Comparison of ENCODE assay signal across 10 cellular contexts in the genomic region with DNA sequence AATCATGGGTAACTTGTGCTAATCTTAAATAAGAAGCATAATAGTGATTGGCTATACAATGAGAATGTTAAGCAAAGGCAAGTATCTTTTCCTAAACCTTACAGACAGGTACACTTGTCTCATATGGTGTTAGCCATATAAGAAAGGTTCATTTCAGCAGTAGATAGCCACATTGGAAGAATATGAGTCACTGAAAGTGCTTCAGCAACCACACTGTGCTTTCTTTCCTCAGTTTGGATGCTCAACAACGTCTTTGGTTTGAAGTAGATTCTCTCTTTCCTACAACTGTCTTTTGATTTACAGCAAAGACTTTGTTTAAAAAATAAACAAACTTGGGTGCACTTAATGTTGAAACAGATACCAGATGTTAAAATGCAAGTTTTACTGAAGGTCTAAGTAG. TPM values are rescaled to one million over a fixed set of nuclear protein-coding genes. Genes with fewer than 3 reads are reported as not detected.
DNase-seq lines count a peak whose midpoint lies in the region; ATAC-seq, FAIRE-seq and TF ChIP-seq lines count a peak whose summit lies in the region.
"Had no signal": no experiment of that assay in that cellular context is flagged by ENCODE, and none has a peak within 500 bp of the region (broad histone marks: within the 10 kb centered on the region; RNA-seq: fewer than 3 reads in every experiment).

No MANE protein-coding gene starts in this region.

- FAIRE-seq in urothelium cell line (lab: Jason Lieb, UNC): peak; percentile 5

- H3K27me3 ChIP-seq in dorsolateral prefrontal cortex (no peaks in the 10 kb centered on the region), H9 (ENCODE audit: insufficient read depth, low read length) (no peaks in the 10 kb centered on the region)

- H3K18ac ChIP-seq in H9 (ENCODE audit: insufficient read length, low read depth, low read length): no peak overlapping the region

- H3K4ac ChIP-seq in H9 (ENCODE audit: low read depth, low read length): no peak overlapping the region

- H3K9ac ChIP-seq in H9 (ENCODE audit: extremely low read depth, insufficient read length, low read length): no peak overlapping the region
- H3K9ac ChIP-seq: parathyroid adenoma had no signal

- H3K9me3 Mint-ChIP-seq in natural killer cell treated with Interleukin-12 subunit alpha and Interleukin-12 subunit beta and Interleukin-15 and Interleukin-18, amount 100 ng/mL, for 72 hours: peaks cover 9% of the 10 kb centered on the region
- H3K9me3 Mint-ChIP-seq in natural killer cell (peaks cover 5 to 6% of the 10 kb centered on the region in 2 donors), H9 (peaks cover 27 to 38% of the 10 kb centered on the region in 2 experiments)

- H3K4me1 Mint-ChIP-seq in natural killer cell treated with Interleukin-12 subunit alpha and Interleukin-12 subunit beta and Interleukin-15 and Interleukin-18, amount 100 ng/mL, for 72 hours (ENCODE audit: low read depth in 2 of 2): peaks cover 53 to 59% of the 10 kb centered on the region in 2 donors
- peaks cover 48 to 62% of the 10 kb centered on the region in 2 donors for H3K4me1 Mint-ChIP-seq in natural killer cell
- peaks cover 13% of the 10 kb centered on the region in 2 experiments for H3K4me1 Mint-ChIP-seq in H9

- no peak overlapping the region for H3K4me3 ChIP-seq in dorsolateral prefrontal cortex

- H3T11ph ChIP-seq in H9 (ENCODE audit: low read length): no peak overlapping the region

- intact Hi-C loops in natural killer cell (cut with micrococcal nuclease) (no loop called here), dorsolateral prefrontal cortex (cut with DNase I) (no loop called here)

- H2BK12ac ChIP-seq in H9 (ENCODE audit: insufficient read length, low read depth, low read length): no peak overlapping the region

- H3K14ac ChIP-seq in H9 (ENCODE audit: insufficient read depth, low read length): no peak overlapping the region

- no peak overlapping the region for H3K23ac ChIP-seq in H9 (ENCODE audit: insufficient read length, low read depth, low read length)

- H2AK5ac ChIP-seq in H9 (ENCODE audit: insufficient read length, low read length): no peak overlapping the region

- no peak overlapping the region for H2BK20ac ChIP-seq in H9 (ENCODE audit: low read depth, low read length, poor library complexity, severe bottlenecking)

- no peaks in the 10 kb centered on the region for H3K23me2 ChIP-seq in H9 (ENCODE audit: insufficient read length, low read depth, low read length, poor library complexity, severe bottlenecking)

- no peaks in the 10 kb centered on the region for H3K27me3 Mint-ChIP-seq in natural killer cell treated with Interleukin-12 subunit alpha and Interleukin-12 subunit beta and Interleukin-15 and Interleukin-18, amount 100 ng/mL, for 72 hours
- no peaks in the 10 kb centered on the region for H3K27me3 Mint-ChIP-seq in natural killer cell (ENCODE audit: low read depth in 2 of 2)
- no peaks in the 10 kb centered on the region for H3K27me3 Mint-ChIP-seq in H9 (ENCODE audit: low read depth)
- H3K27me3 Mint-ChIP-seq: B cell had no signal

- H2BK120ac ChIP-seq in H9 (ENCODE audit: low read depth, low read length, poor library complexity, severe bottlenecking): no peak overlapping the region

- H3K56ac ChIP-seq in H9 (ENCODE audit: insufficient read length, low read depth, low read length): no peak overlapping the region

- no CpG with 5 or more reads among the region's 1 CpG for WGBS in H9 (ENCODE audit: extremely low coverage, insufficient read length, low lambda C conversion rate)

- H3K4me1 ChIP-seq in H9 (ENCODE audit: insufficient read depth, low read length): no peaks in the 10 kb centered on the region; the same call in 1 of the 2 replicates
- H3K4me1 ChIP-seq: parathyroid adenoma had no signal

- H2AFZ ChIP-seq in H9 (ENCODE audit: low read length): no peak overlapping the region
- H2AFZ ChIP-seq: parathyroid adenoma had no signal

- H4K20me1 ChIP-seq in H9 (ENCODE audit: control insufficient read depth, insufficient read depth, insufficient read length): no peaks in the 10 kb centered on the region

- H3K79me1 ChIP-seq in H9 (ENCODE audit: insufficient read depth, low read depth, low read length, poor library complexity, severe bottlenecking): peaks cover 2% of the 10 kb centered on the region

- H3K4me3 Mint-ChIP-seq in natural killer cell treated with Interleukin-12 subunit alpha and Interleukin-12 subunit beta and Interleukin-15 and Interleukin-18, amount 100 ng/mL, for 72 hours: peak overlapping the region; percentile 53
- H3K4me3 Mint-ChIP-seq in natural killer cell: no peak overlapping the region
- H3K4me3 Mint-ChIP-seq in H9: no peak overlapping the region
- H3K4me3 Mint-ChIP-seq: B cell had no signal

- peaks cover 46% of the 10 kb centered on the region for H3K36me3 Mint-ChIP-seq in natural killer cell treated with Interleukin-12 subunit alpha and Interleukin-12 subunit beta and Interleukin-15 and Interleukin-18, amount 100 ng/mL, for 72 hours
- H3K36me3 Mint-ChIP-seq in natural killer cell (peaks cover 29% of the 10 kb centered on the region), H9 (ENCODE audit: insufficient read depth in 1 of 3, low read depth in 3 of 3) (peaks cover 24 to 41% (median 25%) of the 10 kb centered on the region in 3 experiments)

- H3K27ac Mint-ChIP-seq in natural killer cell treated with Interleukin-12 subunit alpha and Interleukin-12 subunit beta and Interleukin-15 and Interleukin-18, amount 100 ng/mL, for 72 hours: peak overlapping the region in 1 of 2 donors; percentile 60
- H3K27ac Mint-ChIP-seq in natural killer cell (no peak overlapping the region), H9 (no peak overlapping the region)
- H3K27ac Mint-ChIP-seq: B cell had no signal

- no peak for TF ChIP-seq CTCF in natural killer cell (IDR thresholded peaks at IDR 0.05)
- TF ChIP-seq CTCF in dorsolateral prefrontal cortex (IDR thresholded peaks at IDR 0.05 in 54 of 56, conservative IDR thresholded peaks at IDR 0.05 in 2 of 56; ENCODE audit: low read depth in 1 of 56, partially characterized antibody in 56 of 56): no peak
- no peak for TF ChIP-seq CTCF in H9 (conservative IDR thresholded peaks at IDR 0.05)

- H3K79me2 ChIP-seq in H9 (ENCODE audit: insufficient read depth, low read length): peaks cover 3% of the 10 kb centered on the region; the same call in 1 of the 2 replicates

- H2BK5ac ChIP-seq in H9 (ENCODE audit: insufficient read length, low read length): no peak overlapping the region

- no peak for DNase-seq in natural killer cell treated with Interleukin-12 subunit alpha and Interleukin-12 subunit beta and Interleukin-15 and Interleukin-18, amount 100 ng/mL, for 72 hours (ENCODE audit: low spot score)
- DNase-seq in natural killer cell: no peak
- DNase-seq in urothelium cell line (ENCODE audit: low spot score): no peak
- DNase-seq in dorsolateral prefrontal cortex: no peak
- DNase-seq in left lobe of liver (ENCODE audit: low spot score): no peak
- no peak for DNase-seq in H9

- no peak overlapping the region for H4K91ac ChIP-seq in H9 (ENCODE audit: insufficient read length, low read depth, low read length)

- no peak overlapping the region for H4K8ac ChIP-seq in H9 (replicated peaks; ENCODE audit: insufficient read length, low read depth, low read length)

- peaks cover 5% of the 10 kb centered on the region for H3K9me3 ChIP-seq in H9 (ENCODE audit: control insufficient read depth, low read depth, low read length)

- peak in 1 of 2 donors; percentile 76 for ATAC-seq in natural killer cell treated with Interleukin-12 subunit alpha and Interleukin-12 subunit beta and Interleukin-15 and Interleukin-18, amount 100 ng/mL, for 72 hours
- no peak for ATAC-seq in natural killer cell
- peak; percentile 69 for ATAC-seq in HG02571 (IDR thresholded peaks at IDR 0.05; ENCODE audit: unreplicated experiment)
- peak; percentile 56 for ATAC-seq in HG03457 (IDR thresholded peaks at IDR 0.05; ENCODE audit: unreplicated experiment)
- ATAC-seq in left lobe of liver: no peak

- no peak overlapping the region for H2BK15ac ChIP-seq in H9 (ENCODE audit: low read depth, low read length)

- no peak overlapping the region for H3K4me2 ChIP-seq in H9 (ENCODE audit: insufficient read depth, insufficient read length, low read length)

- H4K5ac ChIP-seq in H9 (ENCODE audit: insufficient read length, low read depth, low read length): no peak overlapping the region

- H3K27ac ChIP-seq in dorsolateral prefrontal cortex (no peak overlapping the region), H9 (ENCODE audit: insufficient read length, low read depth, low read length) (no peak overlapping the region)
- H3K27ac ChIP-seq: parathyroid adenoma had no signal

RNA-seq across cellular contexts. Expression of gene DDHD1, which starts 8.9 kb away (rescaled TPM):
- total RNA-seq in natural killer cell treated with Interleukin-12 subunit alpha and Interleukin-12 subunit beta and Interleukin-15 and Interleukin-18, amount 100 ng/mL, for 72 hours: 10 to 100 TPM; 71.3 to 87.5 TPM
- 10 to 100 TPM; 76.6 to 82.3 (median 80.9) TPM for total RNA-seq in natural killer cell
- total RNA-seq in dorsolateral prefrontal cortex: 10 to 100 TPM; 26.9 to 70.6 (median 49.7) TPM
- 3.3 TPM for total RNA-seq in left lobe of liver
- total RNA-seq in H9 (2021): 12.8 and 15.7 TPM in 2 replicates

Comparison
In these comparisons a context has a peak if more than half of its experiments do, and no peak if none do; other contexts are left out.
1. ATAC-seq: peak in HG02571 (single experiment) and HG03457 (single experiment); none in natural killer cell (0 of 3) and left lobe of liver (single experiment).